Comparison of ENCODE assay signal across 12 cellular contexts in the genomic region with DNA sequence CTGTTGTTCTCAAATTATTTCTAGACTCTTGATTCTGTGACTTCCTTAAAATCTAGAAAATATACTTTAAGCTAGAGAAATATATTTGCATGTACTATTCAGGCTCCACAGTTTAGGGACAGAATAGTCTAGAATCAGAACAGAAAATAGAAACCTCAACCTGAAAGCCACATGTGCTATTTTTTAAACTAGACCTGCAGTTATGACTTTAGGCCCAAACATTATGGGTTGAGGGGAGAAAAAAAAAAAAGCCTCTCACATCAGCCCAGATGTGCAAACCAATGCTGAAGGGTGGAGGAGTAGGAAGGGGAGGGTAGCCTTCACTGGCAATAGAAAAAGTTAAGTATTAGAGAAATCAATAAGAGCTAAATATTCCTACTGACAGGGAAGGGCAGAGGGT. TPM values are rescaled to one million over a fixed set of nuclear protein-coding genes. Genes with fewer than 3 reads are reported as not detected.
DNase-seq lines count a peak whose midpoint lies in the region; ATAC-seq, FAIRE-seq and TF ChIP-seq lines count a peak whose summit lies in the region.
"Had no signal": no experiment of that assay in that cellular context is flagged by ENCODE, and none has a peak within 500 bp of the region (broad histone marks: within the 10 kb centered on the region; RNA-seq: fewer than 3 reads in every experiment).

No MANE protein-coding gene starts in this region.

- intact Hi-C loops in vagina (cut with DNase I): no loop called here

- TF ChIP-seq POLR2A in vagina (IDR thresholded peaks at IDR 0.05): no peak

- H4K20me1 ChIP-seq in MM.1S (ENCODE audit: insufficient read depth, low read length): no peaks in the 10 kb centered on the region

- H3K4me1 ChIP-seq in MM.1S (ENCODE audit: low read length) (peaks cover 74% of the 10 kb centered on the region), vagina (peaks cover 42% of the 10 kb centered on the region), small intestine (ENCODE audit: control insufficient read depth in 2 of 2, insufficient read depth in 1 of 2, low read depth in 1 of 2, low read length in 1 of 2) (peaks cover 2 to 8% of the 10 kb centered on the region in 2 donors)
- H3K4me1 ChIP-seq: parathyroid adenoma had no signal

- peak overlapping the region; percentile 61; the same call in 1 of the 2 replicates for H3K27ac ChIP-seq in MM.1S (ENCODE audit: low read length)
- no peak overlapping the region for H3K27ac ChIP-seq in vagina
- H3K27ac ChIP-seq in small intestine (ENCODE audit: low read depth in 1 of 2, low read length in 1 of 2): no peak overlapping the region
- H3K27ac ChIP-seq: C4-2B, parathyroid adenoma had no signal

- H3K27me3 ChIP-seq in MM.1S (replicated peaks; ENCODE audit: insufficient read depth, low read length): no peaks in the 10 kb centered on the region
- H3K27me3 ChIP-seq in vagina: no peaks in the 10 kb centered on the region
- H3K27me3 ChIP-seq in small intestine (ENCODE audit: control insufficient read depth in 2 of 2, insufficient read depth in 2 of 2, low read length in 2 of 2): no peaks in the 10 kb centered on the region

- no peaks in the 10 kb centered on the region for H3K9me2 ChIP-seq in MM.1S (replicated peaks; ENCODE audit: insufficient read depth, low read length)

- no peaks in the 10 kb centered on the region for H3K36me3 ChIP-seq in MM.1S (replicated peaks; ENCODE audit: insufficient read depth, low read length)
- H3K36me3 ChIP-seq in vagina: no peaks in the 10 kb centered on the region
- peaks cover 2% of the 10 kb centered on the region in 2 donors for H3K36me3 ChIP-seq in small intestine (ENCODE audit: control insufficient read depth in 2 of 2, insufficient read depth in 2 of 2, low read length in 2 of 2)

- ATAC-seq in GM18498 (IDR thresholded peaks at IDR 0.05; ENCODE audit: unreplicated experiment): peak; percentile 37
- ATAC-seq in GM19438 (IDR thresholded peaks at IDR 0.05; ENCODE audit: low read depth, unreplicated experiment): peak; percentile 51
- ATAC-seq in HG02885 (IDR thresholded peaks at IDR 0.05; ENCODE audit: poor library complexity, unreplicated experiment): peak; percentile 56

- peak overlapping the region; percentile 48 for H3K4me2 ChIP-seq in MM.1S (ENCODE audit: low read depth, low read length)

- H2AFZ ChIP-seq in MM.1S (ENCODE audit: low read length): no peak overlapping the region
- H2AFZ ChIP-seq: parathyroid adenoma had no signal

- no peaks in the 10 kb centered on the region for H3K9me3 ChIP-seq in MM.1S (replicated peaks; ENCODE audit: insufficient read depth, low read length)
- no peaks in the 10 kb centered on the region for H3K9me3 ChIP-seq in vagina
- H3K9me3 ChIP-seq in small intestine (ENCODE audit: control insufficient read depth, low read depth): no peaks in the 10 kb centered on the region

- H3K79me2 ChIP-seq in MM.1S (ENCODE audit: low read length): peaks cover 58% of the 10 kb centered on the region

- H3K9ac ChIP-seq in MM.1S (ENCODE audit: low read length): no peak overlapping the region
- H3K9ac ChIP-seq: parathyroid adenoma had no signal

- FAIRE-seq in small intestine (lab: Jason Lieb, UNC): no peak
- FAIRE-seq: TTC549 had no signal

- peaks cover 56% of the 10 kb centered on the region for H3F3A ChIP-seq in MM.1S (ENCODE audit: insufficient read depth, low read length)

- H3K4me3 ChIP-seq in MM.1S (ENCODE audit: low read length) (no peak overlapping the region), vagina (no peak overlapping the region), small intestine (ENCODE audit: low read depth in 1 of 2, low read length in 2 of 2) (no peak overlapping the region)

- DNase-seq in MM.1S: peak; percentile 79
- no peak for DNase-seq in NCI-H187 (lab: John Stamatoyannopoulos, UW)
- no peak for DNase-seq in vagina (ENCODE audit: extremely low spot score in 2 of 2)
- DNase-seq in small intestine: no peak
- DNase-seq in stimulated activated CD4-positive, alpha-beta T cell treated with anti-CD3 and anti-CD28 coated beads, Interleukin-15, amount 100 ng/mL, for 24 hours: no peak
- DNase-seq: islet precursor cell had no signal

- TF ChIP-seq CTCF in MM.1S (IDR thresholded peaks at IDR 0.05; ENCODE audit: low read length): no peak
- TF ChIP-seq CTCF in vagina (IDR thresholded peaks at IDR 0.05): no peak

RNA-seq across cellular contexts. Expression of gene ELL2, which starts 35.7 kb away (rescaled TPM):
- 113 TPM for total RNA-seq in vagina
- 10 to 100 TPM in 2 of 3 donors, 1 to 10 TPM in 1; 9.7 to 13.9 (median 10.5) TPM for polyA plus RNA-seq in small intestine
